8 cellular contexts compared by ENCODE assay signal in the genomic region with DNA sequence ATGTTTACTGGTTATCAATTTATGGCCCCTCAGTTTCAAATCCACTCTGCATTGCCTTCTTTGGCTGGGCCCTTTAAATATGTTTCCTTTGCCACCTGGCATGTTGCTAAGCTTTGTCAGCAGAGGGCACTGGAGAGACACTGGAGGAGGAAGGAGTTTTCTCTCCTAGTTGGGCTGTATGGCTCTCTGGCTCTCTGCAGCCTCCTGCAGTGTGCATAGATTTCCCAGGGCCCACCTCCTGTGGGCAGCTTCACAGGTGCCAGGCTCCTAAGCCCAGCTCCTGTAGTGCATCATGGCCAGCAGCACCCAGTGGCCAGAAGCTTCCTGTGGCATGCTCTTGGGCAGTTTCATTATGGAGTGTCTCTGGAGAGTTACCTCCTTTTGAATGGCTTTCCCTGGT. TPM values are rescaled to one million over a fixed set of nuclear protein-coding genes. Genes with fewer than 3 reads are reported as not detected.
DNase-seq lines count a peak whose midpoint lies in the region; ATAC-seq and TF ChIP-seq lines count a peak whose summit lies in the region.

No MANE protein-coding gene starts in this region.

- peak; percentile 58 for TF ChIP-seq CTCF in left ventricle myocardium inferior (IDR thresholded peaks at IDR 0.05; ENCODE audit: borderline replicate concordance)

- no peaks in the 10 kb centered on the region for H3K9me3 ChIP-seq in left ventricle myocardium inferior (replicated peaks)

- H3K9me3 Mint-ChIP-seq in activated T-helper 17 cell treated with anti-CD3 and anti-CD28 coated beads, Interleukin-2, amount 50 U/mL, for 72 hours: no peaks in the 10 kb centered on the region

- H3K4me3 ChIP-seq in left ventricle myocardium inferior: no peak overlapping the region

- H3K27me3 ChIP-seq in left ventricle myocardium inferior (ENCODE audit: low read depth): no peaks in the 10 kb centered on the region

- ATAC-seq in GM21381 (IDR thresholded peaks at IDR 0.05; ENCODE audit: unreplicated experiment) (peak; percentile 55), HG03280 (IDR thresholded peaks at IDR 0.05; ENCODE audit: unreplicated experiment) (no peak)
- ATAC-seq in activated T-helper 17 cell treated with anti-CD3 and anti-CD28 coated beads, Interleukin-2, amount 50 U/mL, for 72 hours (replicated peaks): peak; percentile 34

- peak; percentile 74 for DNase-seq in ELF-1 (ENCODE audit: low read depth, low spot score)
- DNase-seq in HUDEP-2 (lab: John Stamatoyannopoulos, UW; ENCODE audit: unreplicated experiment in 76 of 76): peak in 65 of 76 experiments; percentile 6 to 77 (median 45)
- DNase-seq in NCI-H82 (lab: John Stamatoyannopoulos, UW): peak; percentile 82
- DNase-seq in left ventricle myocardium inferior: no peak
- peak; percentile 23 for DNase-seq in stimulated activated CD4-positive, alpha-beta T cell treated with anti-CD3 and anti-CD28 coated beads, Interleukin-1b, Interleukin-23, amount 100 ng/mL, for 48 hours

- intact Hi-C loops in left ventricle myocardium inferior (cut with micrococcal nuclease): loop anchor here (5.0 kb wide), 1 partner anchor 711 kb away; no protein-coding TSS in a partner anchor

- peaks cover 15% of the 10 kb centered on the region for H3K4me1 ChIP-seq in left ventricle myocardium inferior

- H3K27me3 Mint-ChIP-seq in activated T-helper 17 cell treated with anti-CD3 and anti-CD28 coated beads, Interleukin-2, amount 50 U/mL, for 72 hours: no peaks in the 10 kb centered on the region

- H3K27ac Mint-ChIP-seq in activated T-helper 17 cell treated with anti-CD3 and anti-CD28 coated beads, Interleukin-2, amount 50 U/mL, for 72 hours: no peak overlapping the region

- H3K4me3 Mint-ChIP-seq in activated T-helper 17 cell treated with anti-CD3 and anti-CD28 coated beads, Interleukin-2, amount 50 U/mL, for 72 hours: no peak overlapping the region

- H3K36me3 ChIP-seq in left ventricle myocardium inferior: no peaks in the 10 kb centered on the region

- H3K27ac ChIP-seq in left ventricle myocardium inferior (replicated peaks): no peak overlapping the region

- H3K36me3 Mint-ChIP-seq in activated T-helper 17 cell treated with anti-CD3 and anti-CD28 coated beads, Interleukin-2, amount 50 U/mL, for 72 hours (ENCODE audit: low read depth): no peaks in the 10 kb centered on the region

- peaks cover 12% of the 10 kb centered on the region for H3K4me1 Mint-ChIP-seq in activated T-helper 17 cell treated with anti-CD3 and anti-CD28 coated beads, Interleukin-2, amount 50 U/mL, for 72 hours

RNA-seq across cellular contexts. Expression of a gene that starts 23.3 kb away (rescaled TPM):
- under 1 TPM; 0.32 to 0.45 TPM for total RNA-seq in activated T-helper 17 cell treated with anti-CD3 and anti-CD28 coated beads, Interleukin-2, amount 50 U/mL, for 72 hours
- 50.9 TPM for total RNA-seq in left ventricle myocardium inferior

Comparison
In these comparisons a context has a peak if more than half of its experiments do, and no peak if none do; other contexts are left out.
1. RNA of a gene that starts 23.3 kb away (total RNA-seq): 50.9 TPM in left ventricle myocardium inferior (single experiment); 0.32 to 0.45 TPM in activated T-helper 17 cell treated with anti-CD3 and anti-CD28 coated beads, Interleukin-2, amount 50 U/mL, for 72 hours; every median in the first group is over 10 times any median in the second.